In the genomic region with DNA sequence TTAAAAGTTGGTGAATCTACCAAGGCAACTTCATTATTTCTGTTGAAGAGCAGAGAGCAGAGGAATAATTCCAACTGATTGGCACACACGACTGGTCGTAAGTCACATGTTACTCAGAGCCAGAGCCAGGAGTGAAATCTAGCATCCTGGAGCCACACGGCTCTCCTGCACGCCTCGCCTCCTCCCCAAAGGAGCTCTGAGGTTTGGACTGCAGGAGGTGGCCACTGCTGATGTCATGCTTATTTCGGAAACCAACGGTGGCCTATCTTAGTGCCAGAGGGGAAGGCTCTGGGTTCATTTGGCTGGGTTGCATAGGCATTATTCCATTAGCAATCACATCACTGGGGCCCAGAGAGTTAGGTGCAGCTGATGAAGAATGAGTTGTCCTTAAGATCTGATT, we compare ENCODE assay signal across 27 cellular contexts.
"Had no signal": no experiment of that assay in that cellular context is flagged by ENCODE, and none has a peak within 500 bp of the region (broad histone marks: within the 10 kb centered on the region; RNA-seq: fewer than 3 reads in every experiment).

No MANE protein-coding gene starts in this region.

- H3K36me3 ChIP-seq: left ventricle myocardium inferior, neural progenitor cell, neutrophil, right atrium auricular region, right lobe of liver, transverse colon, upper lobe of left lung, vagina had no signal

- H3K9me3 ChIP-seq: left ventricle myocardium inferior, neutrophil, right atrium auricular region, right lobe of liver, transverse colon, upper lobe of left lung, vagina had no signal

- H3K27ac Mint-ChIP-seq: mesothelial cell of epicardium; natural killer cell; nephron progenitor cell; neural progenitor cell; stimulated activated memory B cell treated with anti-CD40 and anti-IgM and Interleukin-4, amounts not matched to agents 10 μg/mL and 1 μg/mL and 100 μg/mL, for 72 hours; stimulated activated naive CD8-positive, alpha-beta T cell treated with anti-CD3 and anti-CD28 coated beads, Interleukin-15, amount 100 ng/mL, for 72 hours had no signal

- H3K9ac ChIP-seq: neural progenitor cell, parathyroid adenoma had no signal

- H3K27me3 ChIP-seq: right atrium auricular region, right lobe of liver, upper lobe of left lung, vagina had no signal

- H3K36me3 Mint-ChIP-seq: mesothelial cell of epicardium; natural killer cell; neural progenitor cell; stimulated activated memory B cell treated with anti-CD40 and anti-IgM and Interleukin-4, amounts not matched to agents 10 μg/mL and 1 μg/mL and 100 μg/mL, for 72 hours had no signal

- ATAC-seq: natural killer cell; right lobe of liver; stimulated activated memory B cell treated with anti-CD40 and anti-IgM and Interleukin-4, amounts not matched to agents 10 μg/mL and 1 μg/mL and 100 μg/mL, for 72 hours; stimulated activated naive CD8-positive, alpha-beta T cell treated with anti-CD3 and anti-CD28 coated beads, Interleukin-15, amount 100 ng/mL, for 72 hours had no signal

- H3K4me3 ChIP-seq: left ventricle myocardium inferior, lung, neural progenitor cell, right atrium auricular region, right lobe of liver, smooth muscle cell, transverse colon, upper lobe of left lung, vagina had no signal

- H3K4me2 ChIP-seq: neural progenitor cell, smooth muscle cell had no signal

- H3K79me2 ChIP-seq: parathyroid adenoma had no signal

- H3K4me3 Mint-ChIP-seq: mesothelial cell of epicardium; naive B cell; natural killer cell; nephron progenitor cell; neural progenitor cell; stimulated activated memory B cell treated with anti-CD40 and anti-IgM and Interleukin-4, amounts not matched to agents 10 μg/mL and 1 μg/mL and 100 μg/mL, for 72 hours; stimulated activated naive CD8-positive, alpha-beta T cell treated with anti-CD3 and anti-CD28 coated beads, Interleukin-15, amount 100 ng/mL, for 72 hours had no signal

- H3K27ac ChIP-seq: left ventricle myocardium inferior, neural progenitor cell, neutrophil, parathyroid adenoma, right atrium auricular region, right lobe of liver, transverse colon, upper lobe of left lung, vagina had no signal

- H3K9me3 Mint-ChIP-seq: mesothelial cell of epicardium; natural killer cell; stimulated activated naive CD8-positive, alpha-beta T cell treated with anti-CD3 and anti-CD28 coated beads, Interleukin-15, amount 100 ng/mL, for 72 hours had no signal

- DNase-seq: hypothalamus; islet precursor cell; left ventricle myocardium inferior; mesendoderm; naive B cell; natural killer cell; nephron progenitor cell; occipital lobe; right lobe of liver; stimulated activated CD4-positive, alpha-beta T cell treated with anti-CD3 and anti-CD28 coated beads, Interleukin-1b, Interleukin-23, amount 100 ng/mL, for 48 hours; stimulated activated CD4-positive, alpha-beta T cell treated with anti-CD3 and anti-CD28 coated beads, Interleukin-2, amount 100 ng/mL, for 48 hours; stimulated activated CD4-positive, alpha-beta T cell treated with anti-CD3 and anti-CD28 coated beads, Interleukin-4, amount 100 ng/mL, for 4 hours; stimulated activated CD8-positive, alpha-beta memory T cell treated with anti-CD3 and anti-CD28 coated beads, Interleukin-4, amount 100 ng/mL, for 48 hours; stimulated activated naive CD4-positive, alpha-beta T cell treated with Interleukin-2 at 50 U/mL for 16 hours; stimulated activated naive CD8-positive, alpha-beta T cell treated with anti-CD3 and anti-CD28 coated beads, Interleukin-15, amount 100 ng/mL, for 72 hours; substantia nigra; transverse colon; upper lobe of left lung had no signal

- H2AFZ ChIP-seq: neural progenitor cell, parathyroid adenoma had no signal

- H3K4me1 ChIP-seq: neural progenitor cell, parathyroid adenoma, vagina had no signal

- H3K4me1 Mint-ChIP-seq: mesothelial cell of epicardium; stimulated activated memory B cell treated with anti-CD40 and anti-IgM and Interleukin-4, amounts not matched to agents 10 μg/mL and 1 μg/mL and 100 μg/mL, for 72 hours; stimulated activated naive CD8-positive, alpha-beta T cell treated with anti-CD3 and anti-CD28 coated beads, Interleukin-15, amount 100 ng/mL, for 72 hours had no signal
